14 cellular contexts compared by ENCODE assay signal in the genomic region with DNA sequence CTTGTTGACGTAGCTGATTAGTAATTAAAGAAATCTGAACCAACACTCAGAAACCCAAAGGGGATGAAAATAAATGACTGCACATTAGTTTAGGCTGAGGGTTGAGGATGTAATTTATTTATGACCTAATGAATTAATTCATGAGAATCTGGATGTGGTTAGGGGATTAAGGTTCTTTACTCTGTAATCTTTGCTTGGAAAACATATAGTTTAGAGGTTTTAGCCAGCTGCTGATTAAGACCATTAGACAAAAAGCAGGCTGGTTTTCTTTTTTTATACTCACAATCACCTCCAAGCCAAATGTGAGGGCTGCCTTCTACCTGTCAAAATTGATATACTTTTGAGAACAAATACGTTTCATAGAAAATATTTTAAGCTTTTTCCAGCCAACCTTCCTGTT.
DNase-seq lines count a peak whose midpoint lies in the region; ATAC-seq and TF ChIP-seq lines count a peak whose summit lies in the region.
"Had no signal": no experiment of that assay in that cellular context is flagged by ENCODE, and none has a peak within 500 bp of the region (broad histone marks: within the 10 kb centered on the region; RNA-seq: fewer than 3 reads in every experiment).

No MANE protein-coding gene starts in this region.

- no peak for TF ChIP-seq CTCF in smooth muscle cell (IDR thresholded peaks at IDR 0.05; ENCODE audit: borderline replicate concordance, insufficient read depth, poor library complexity, severe bottlenecking)
- TF ChIP-seq CTCF in esophagus muscularis mucosa (IDR thresholded peaks at IDR 0.05) = no peak
- no peak for TF ChIP-seq CTCF in foreskin keratinocyte (conservative IDR thresholded peaks at IDR 0.05)
- no peak for TF ChIP-seq CTCF in adrenal gland (IDR thresholded peaks at IDR 0.05)

- 36% methylated on average over 2 of the region's 2 CpGs for WGBS in smooth muscle cell (ENCODE audit: low lambda C conversion rate)
- 65% methylated on average over 2 of the region's 2 CpGs for WGBS in esophagus muscularis mucosa
- WGBS in adrenal gland, 4 donors = 49 to 60% (median 51%) methylated on average over 2 of the region's 2 CpGs

- no peak for ATAC-seq in foreskin keratinocyte
- ATAC-seq: HepG2 had no signal

- intact Hi-C loops in esophagus muscularis mucosa (cut with DNase I) (no loop called here), adrenal gland (cut with DNase I) (no loop called here)

- TF ChIP-seq POLR2A in esophagus muscularis mucosa (IDR thresholded peaks at IDR 0.05; ENCODE audit: low read depth) (no peak), adrenal gland (IDR thresholded peaks at IDR 0.05) (no peak)

- H3F3A ChIP-seq in smooth muscle cell (ENCODE audit: low read depth) = no peaks in the 10 kb centered on the region

- H3K9ac ChIP-seq in smooth muscle cell (ENCODE audit: low read depth) = no peak overlapping the region

- H3K4me1 ChIP-seq in smooth muscle cell (ENCODE audit: low read depth) (no peaks in the 10 kb centered on the region), esophagus muscularis mucosa (no peaks in the 10 kb centered on the region), foreskin keratinocyte (no peaks in the 10 kb centered on the region), adrenal gland (replicated peaks in 1 of 2) (no peaks in the 10 kb centered on the region)
- H3K4me1 ChIP-seq: Caco-2 had no signal

- H4K20me1 ChIP-seq in smooth muscle cell (ENCODE audit: low read depth) = no peaks in the 10 kb centered on the region

- no peak for TF ChIP-seq EP300 in esophagus muscularis mucosa (IDR thresholded peaks at IDR 0.05)

- H3K79me2 ChIP-seq in smooth muscle cell (ENCODE audit: low read depth) = no peaks in the 10 kb centered on the region

- H3K4me3 ChIP-seq in smooth muscle cell (no peak overlapping the region), esophagus muscularis mucosa (no peak overlapping the region), adrenal gland (no peak overlapping the region)

- H3K27me3 ChIP-seq in smooth muscle cell (ENCODE audit: low read depth) (no peaks in the 10 kb centered on the region), esophagus muscularis mucosa (no peaks in the 10 kb centered on the region), foreskin keratinocyte (no peaks in the 10 kb centered on the region), adrenal gland (no peaks in the 10 kb centered on the region)

- H3K9me3 ChIP-seq in smooth muscle cell (replicated peaks; ENCODE audit: low read depth) (no peaks in the 10 kb centered on the region), esophagus muscularis mucosa (no peaks in the 10 kb centered on the region), adrenal gland (replicated peaks in 1 of 3) (no peaks in the 10 kb centered on the region)
- H3K9me3 ChIP-seq: Caco-2 had no signal

- H2AFZ ChIP-seq in smooth muscle cell (ENCODE audit: low read depth) = no peak overlapping the region

- H3K4me2 ChIP-seq in smooth muscle cell = peak overlapping the region; percentile 27

- DNase-seq in DMS 273 (lab: John Stamatoyannopoulos, UW; ENCODE audit: unreplicated experiment) (peak; percentile 40), NCI-H82 (lab: John Stamatoyannopoulos, UW) (peak; percentile 52), amniotic epithelial cell (ENCODE audit: low read depth) (peak; percentile 50), smooth muscle cell (lab: John Stamatoyannopoulos, UW; ENCODE audit: unreplicated experiment) (no peak), esophagus muscularis mucosa (ENCODE audit: extremely low spot score) (no peak), foreskin keratinocyte (no peak), NCI-H1417 (lab: John Stamatoyannopoulos, UW) (no peak), adrenal gland (no peak)
- DNase-seq: AML-193; Caco-2; CD4-positive, alpha-beta T cell; H9 had no signal

- H3K27ac ChIP-seq in smooth muscle cell (ENCODE audit: low read depth) (no peak overlapping the region), esophagus muscularis mucosa (replicated peaks in 1 of 4) (no peak overlapping the region), foreskin keratinocyte (no peak overlapping the region), adrenal gland (no peak overlapping the region)
- H3K27ac ChIP-seq: C4-2B had no signal

- no peaks in the 10 kb centered on the region for H3K36me3 ChIP-seq in smooth muscle cell (ENCODE audit: low read depth)
- H3K36me3 ChIP-seq in esophagus muscularis mucosa = no peaks in the 10 kb centered on the region
- no peaks in the 10 kb centered on the region for H3K36me3 ChIP-seq in adrenal gland (replicated peaks in 1 of 2)

Comparison
In these comparisons a context has a peak if more than half of its experiments do, and no peak if none do; other contexts are left out.
1. DNase-seq: peak in DMS 273 (single experiment), NCI-H82 (single experiment) and amniotic epithelial cell (single experiment); none in smooth muscle cell (single experiment), esophagus muscularis mucosa (single experiment), foreskin keratinocyte (0 of 2), NCI-H1417 (0 of 3) and adrenal gland (0 of 7).